In the genomic region with DNA sequence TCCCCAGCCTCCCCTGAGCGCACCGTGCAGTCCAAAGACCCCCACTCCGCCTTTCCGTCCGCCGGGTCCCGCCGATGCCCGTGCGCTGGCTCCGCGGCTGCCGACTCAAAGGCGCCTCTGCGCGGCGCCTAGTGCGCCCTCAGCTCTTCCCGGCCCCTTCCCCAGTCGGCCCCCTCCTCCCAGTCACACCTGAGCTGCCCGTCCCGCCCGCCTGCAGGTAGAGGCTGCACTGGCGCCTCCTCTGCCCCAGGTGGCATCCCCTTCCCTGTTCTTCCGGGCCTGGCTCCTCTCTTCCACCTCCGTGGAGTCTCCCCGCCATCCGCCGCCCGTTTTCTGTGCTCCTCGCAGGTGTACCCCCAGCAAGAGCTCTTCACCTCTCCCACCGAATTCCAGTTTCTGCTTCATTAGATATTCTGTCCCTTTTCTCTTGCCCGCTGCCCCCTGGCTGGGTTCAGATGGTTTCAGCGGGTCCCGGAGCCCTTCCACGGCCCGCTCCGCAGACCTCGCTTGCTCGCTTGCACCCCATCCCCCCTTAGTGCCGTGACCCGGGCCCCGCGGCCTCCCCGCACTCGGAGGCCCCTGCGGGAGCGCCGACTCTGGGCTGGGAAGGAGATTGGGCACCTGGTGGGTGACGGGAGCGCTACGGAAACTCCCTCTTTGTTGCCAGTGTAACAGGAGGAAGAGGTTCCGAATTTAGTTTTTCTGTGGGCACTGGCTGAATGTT, we compare ENCODE assay signal across 1 cellular context.
A peak's percentile ranks its signal among the peaks of the same experiment; 100 is the strongest.
TF ChIP-seq lines count a peak whose summit lies in the region.

No MANE protein-coding gene starts in this region.

TF ChIP-seq in WTC11, 78 proteins besides CTCF, POLR2A, EP300 and RAD21 (continued from another document):
- TF ChIP-seq NR2C2 (CRISPR knock-in tag; IDR thresholded peaks at IDR 0.05) (no peak), RELA (CRISPR knock-in tag; IDR thresholded peaks at IDR 0.05; ENCODE audit: borderline replicate concordance) (peak; percentile 37; the same call in 1 of the 2 replicates), IRF2 (CRISPR knock-in tag; IDR thresholded peaks at IDR 0.05; ENCODE audit: borderline replicate concordance, low read depth) (no peak), TEAD4 (CRISPR knock-in tag; IDR thresholded peaks at IDR 0.05) (no peak), ZNF416 (CRISPR knock-in tag; IDR thresholded peaks at IDR 0.05) (no peak), MYBL2 (CRISPR knock-in tag; IDR thresholded peaks at IDR 0.05) (no peak), GRHL2 (CRISPR knock-in tag; IDR thresholded peaks at IDR 0.05; ENCODE audit: insufficient replicate concordance, severe bottlenecking) (no peak), FOXK1 (CRISPR knock-in tag; IDR thresholded peaks at IDR 0.05) (no peak), HMGA2 (CRISPR knock-in tag; IDR thresholded peaks at IDR 0.05) (no peak), EMX1 (CRISPR knock-in tag; IDR thresholded peaks at IDR 0.05) (no peak), SMAD4 (CRISPR knock-in tag; IDR thresholded peaks at IDR 0.05) (no peak), FOXP1 (CRISPR knock-in tag; IDR thresholded peaks at IDR 0.05; ENCODE audit: borderline replicate concordance) (no peak), ZNF512 (CRISPR knock-in tag; IDR thresholded peaks at IDR 0.05; ENCODE audit: borderline replicate concordance) (no peak), CREB1 (CRISPR knock-in tag; IDR thresholded peaks at IDR 0.05) (no peak), CREM (CRISPR knock-in tag; IDR thresholded peaks at IDR 0.05) (0 out of 2 replicates have a peak, but pooled peaks have one; percentile 39)
- TF ChIP-seq, protein P1, sequence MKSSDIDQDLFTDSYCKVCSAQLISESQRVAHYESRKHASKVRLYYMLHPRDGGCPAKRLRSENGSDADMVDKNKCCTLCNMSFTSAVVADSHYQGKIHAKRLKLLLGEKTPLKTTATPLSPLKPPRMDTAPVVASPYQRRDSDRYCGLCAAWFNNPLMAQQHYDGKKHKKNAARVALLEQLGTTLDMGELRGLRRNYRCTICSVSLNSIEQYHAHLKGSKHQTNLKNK (CRISPR knock-in tag; IDR thresholded peaks at IDR 0.05), result no peak
